Comparison of ENCODE assay signal across 8 cellular contexts in genomic region chr1:119870917-119871486, GRCh38. TPM values are rescaled to one million over a fixed set of nuclear protein-coding genes. Genes with fewer than 3 reads are reported as not detected.
A peak's percentile ranks its signal among the peaks of the same experiment; 100 is the strongest.
DNase-seq lines count a peak whose midpoint lies in the region; ATAC-seq and TF ChIP-seq lines count a peak whose summit lies in the region.

No MANE protein-coding gene starts in this region.

- POLR2A ChIA-PET in IMR-90 (lab: Charles Lee; ENCODE audit: unreplicated experiment) (no interaction called here), OCI-LY7 (lab: Charles Lee) (interaction anchor here (1.0 kb wide), 1 partner anchor 11 kb away, joined by 3 read pairs; no protein-coding TSS in a partner anchor)

- H3K36me3 Mint-ChIP-seq in activated T-cell treated with anti-CD3 and anti-CD28 coated beads, Interleukin-2, amount 50 U/mL, for 4 hours (ENCODE audit: insufficient read depth), result no peaks in the 10 kb centered on the region
- H3K36me3 Mint-ChIP-seq in neural crest cell (ENCODE audit: low read depth), result no peaks in the 10 kb centered on the region

- peak; percentile 90 for ATAC-seq in IMR-90 (ENCODE audit: low read depth)
- ATAC-seq in activated T-cell treated with anti-CD3 and anti-CD28 coated beads, Interleukin-2, amount 50 U/mL, for 4 hours, result peak in 1 of 2 donors; percentile 51
- ATAC-seq in GM21390 (IDR thresholded peaks at IDR 0.05; ENCODE audit: unreplicated experiment), result no peak

- no peak for TF ChIP-seq EP300 in stomach (IDR thresholded peaks at IDR 0.05)

- H3K9me2 ChIP-seq in OCI-LY7 (ENCODE audit: insufficient read depth, low read length), result no peaks in the 10 kb centered on the region

- no peak overlapping the region for H3K9ac ChIP-seq in IMR-90 (ENCODE audit: low read depth, low read length)

- peaks cover 3% of the 10 kb centered on the region; the same call in 1 of the 2 replicates for H3K9me1 ChIP-seq in IMR-90 (ENCODE audit: insufficient read depth, low read length)

- DNase-seq in DMS53 (lab: John Stamatoyannopoulos, UW), result peak; percentile 60
- peak; percentile 72 for DNase-seq in IMR-90
- peak; percentile 71 for DNase-seq in OCI-LY7 (ENCODE audit: low spot score)
- DNase-seq in activated T-cell treated with anti-CD3 and anti-CD28 coated beads, Interleukin-2, amount 50 U/mL, for 4 hours, result peak; percentile 53
- peak; percentile 87 for DNase-seq in fibroblast of peridontal ligament (ENCODE audit: extremely low read depth)
- DNase-seq in neural crest cell (ENCODE audit: low read depth, low spot score), result peak; percentile 98
- DNase-seq in stomach, result peak; percentile 75

- dilution Hi-C loops in IMR-90 (cut with HindIII; ENCODE audit: low sequenced_read_pairs, unreplicated experiment), result no loop called here

- peak; percentile 96 for TF ChIP-seq RAD21 in IMR-90 (IDR thresholded peaks at IDR 0.05; ENCODE audit: low read length)

- no peak overlapping the region; the same call in 1 of the 2 replicates for H3K23ac ChIP-seq in IMR-90 (ENCODE audit: low read depth, low read length)

- BruUV-seq in IMR-90 (replicated peaks; lab: Mats Ljungman, UMichigan) (no TSS peak), OCI-LY7 (replicated peaks; lab: Mats Ljungman, UMichigan) (no TSS peak)

- no peak overlapping the region for H3K4me3 ChIP-seq in IMR-90 (ENCODE audit: insufficient read depth, low read depth, low read length)
- no peak overlapping the region for H3K4me3 ChIP-seq in OCI-LY7 (ENCODE audit: low read depth, low read length, poor library complexity, severe bottlenecking)
- no peak overlapping the region for H3K4me3 ChIP-seq in stomach

- no peak overlapping the region for H3K4me3 Mint-ChIP-seq in activated T-cell treated with anti-CD3 and anti-CD28 coated beads, Interleukin-2, amount 50 U/mL, for 4 hours
- H3K4me3 Mint-ChIP-seq in neural crest cell, result no peak overlapping the region

- H2AFZ ChIP-seq in IMR-90 (replicated peaks; ENCODE audit: low read length, poor library complexity) (peak overlapping the region; percentile 82), OCI-LY7 (ENCODE audit: low read length) (peak overlapping the region; percentile 61; the same call in 1 of the 2 replicates)

- no peaks in the 10 kb centered on the region for H3K79me1 ChIP-seq in IMR-90 (ENCODE audit: low read depth in 1 of 2, low read length in 2 of 2)

- H3K14ac ChIP-seq in IMR-90 (replicated peaks; ENCODE audit: low read depth, low read length), result peak overlapping the region; percentile 70; the same call in 1 of the 2 replicates

- 32% methylated on average over 3 of the region's 16 CpGs; no CpG with 5 or more reads in 1 of the 2 experiments for WGBS in IMR-90 (ENCODE audit: extremely low coverage in 2 of 2, insufficient read length in 1 of 2), 2 experiments
- 40 to 47% (median 44%) methylated on average over 16 of the region's 16 CpGs for WGBS in stomach, 5 donors

- no peak overlapping the region for H2AK9ac ChIP-seq in IMR-90 (replicated peaks; ENCODE audit: low read depth, low read length, poor library complexity)

- H4K20me1 ChIP-seq in IMR-90 (ENCODE audit: insufficient read depth, low read length), result no peaks in the 10 kb centered on the region
- no peaks in the 10 kb centered on the region for H4K20me1 ChIP-seq in OCI-LY7 (ENCODE audit: insufficient read depth, low read length)

- H3K27me3 ChIP-seq in IMR-90 (ENCODE audit: control insufficient read depth, insufficient read depth, low read length) (no peaks in the 10 kb centered on the region), stomach (no peaks in the 10 kb centered on the region)

- no peaks in the 10 kb centered on the region for H3K4me1 Mint-ChIP-seq in activated T-cell treated with anti-CD3 and anti-CD28 coated beads, Interleukin-2, amount 50 U/mL, for 4 hours (ENCODE audit: low read depth)
- peaks cover 4% of the 10 kb centered on the region for H3K4me1 Mint-ChIP-seq in neural crest cell

- H3K27ac ChIP-seq in IMR-90 (ENCODE audit: insufficient read depth, low read length), result no peak overlapping the region
- H3K27ac ChIP-seq in OCI-LY7 (ENCODE audit: low read depth, low read length, poor library complexity, severe bottlenecking), result no peak overlapping the region
- no peak overlapping the region for H3K27ac ChIP-seq in stomach

- peaks cover 20% of the 10 kb centered on the region for H3K27me3 Mint-ChIP-seq in activated T-cell treated with anti-CD3 and anti-CD28 coated beads, Interleukin-2, amount 50 U/mL, for 4 hours (ENCODE audit: low read depth)
- peaks cover 7% of the 10 kb centered on the region for H3K27me3 Mint-ChIP-seq in neural crest cell (ENCODE audit: low read depth)

- peak overlapping the region; percentile 45; the same call in 1 of the 2 replicates for H2BK120ac ChIP-seq in IMR-90 (ENCODE audit: low read depth, low read length)

- H3K9me3 Mint-ChIP-seq in activated T-cell treated with anti-CD3 and anti-CD28 coated beads, Interleukin-2, amount 50 U/mL, for 4 hours, result no peaks in the 10 kb centered on the region
- H3K9me3 Mint-ChIP-seq in neural crest cell, result no peaks in the 10 kb centered on the region

- peak overlapping the region; percentile 12; the same call in 1 of the 2 replicates for H4K91ac ChIP-seq in IMR-90 (ENCODE audit: insufficient read depth, low read depth, low read length)

- H3K27ac Mint-ChIP-seq in neural crest cell (ENCODE audit: unreplicated experiment), result peak overlapping the region; percentile 87

- in situ Hi-C loops in IMR-90 (cut with MboI; ENCODE audit: low sequenced_read_pairs), result no loop called here

- TF ChIP-seq CTCF in IMR-90 (conservative IDR thresholded peaks at IDR 0.05; ENCODE audit: low read depth, low read length) (peak; percentile 94), OCI-LY7 (conservative IDR thresholded peaks at IDR 0.05; ENCODE audit: low read length) (peak; percentile 95), neural crest cell (conservative IDR thresholded peaks at IDR 0.05) (peak; percentile 89), stomach (IDR thresholded peaks at IDR 0.05) (peak in 5 of 7 experiments; percentile 42 to 85 (median 76))

- peak overlapping the region in 1 of 2 experiments; percentile 81; a peak in 2 of 4 replicates for H4K8ac ChIP-seq in IMR-90 (ENCODE audit: low read depth in 2 of 2, low read length in 2 of 2)

- H2BK15ac ChIP-seq in IMR-90 (ENCODE audit: low read depth, low read length), result no peak overlapping the region; the same call in 2 of the 3 replicates

- no peaks in the 10 kb centered on the region for H3K79me2 ChIP-seq in OCI-LY7 (ENCODE audit: insufficient read depth, low read depth, low read length)

- intact Hi-C loops in IMR-90 (cut with micrococcal nuclease) (loop anchor here (2.0 to 10.0 kb wide), 4 partner anchors 62 to 274 kb away; no protein-coding TSS in a partner anchor), OCI-LY7 (cut with micrococcal nuclease; ENCODE audit: unreplicated experiment) (loop anchor here (2.0 to 10.0 kb wide), 3 partner anchors 16 to 274 kb away; no protein-coding TSS in a partner anchor), stomach (cut with DNase I; ENCODE audit: low total_unique reads) (no loop called here)

- H3K4me2 ChIP-seq in IMR-90 (ENCODE audit: low read depth, low read length) (peak overlapping the region; percentile 24; the same call in 1 of the 2 replicates), OCI-LY7 (ENCODE audit: low read length) (peak overlapping the region; percentile 44; the same call in 1 of the 2 replicates)

- no peak overlapping the region for H3K56ac ChIP-seq in IMR-90 (ENCODE audit: extremely low read depth, insufficient read depth, low read length)

- H3K36me3 ChIP-seq in IMR-90 (ENCODE audit: control insufficient read depth, insufficient read depth, low read length) (no peaks in the 10 kb centered on the region), OCI-LY7 (ENCODE audit: insufficient read depth, low read length) (no peaks in the 10 kb centered on the region), stomach (no peaks in the 10 kb centered on the region)

- TF ChIP-seq POLR2A in IMR-90 (IDR thresholded peaks at IDR 0.05; ENCODE audit: low read depth, low read length) (0 out of 2 replicates have a peak, but pooled peaks have one; percentile 34), stomach (IDR thresholded peaks at IDR 0.05) (no peak)

- H3K4me1 ChIP-seq in IMR-90 (ENCODE audit: control insufficient read depth, insufficient read depth, low read length), result peaks cover 14% of the 10 kb centered on the region; the same call in 1 of the 2 replicates
- no peaks in the 10 kb centered on the region for H3K4me1 ChIP-seq in OCI-LY7 (ENCODE audit: insufficient read depth, low read length, poor library complexity, severe bottlenecking)
- peaks cover 0 to 26% (median 5%) of the 10 kb centered on the region in 4 donors for H3K4me1 ChIP-seq in stomach

- no peak overlapping the region for H2BK5ac ChIP-seq in IMR-90 (ENCODE audit: low read depth, low read length, poor library complexity, severe bottlenecking)

- peak overlapping the region; percentile 20 for H3K4ac ChIP-seq in IMR-90 (ENCODE audit: low read depth, low read length)

- H2AK5ac ChIP-seq in IMR-90 (ENCODE audit: low read depth, low read length), result no peak overlapping the region; the same call in 1 of the 2 replicates

- 0 out of 2 replicates have a peak overlapping the region, but pooled peaks have one; percentile 15 for H2BK20ac ChIP-seq in IMR-90 (ENCODE audit: low read depth, low read length)

- no peaks in the 10 kb centered on the region for H3K9me3 ChIP-seq in IMR-90 (ENCODE audit: control insufficient read depth, insufficient read depth, low read length)
- no peaks in the 10 kb centered on the region for H3K9me3 ChIP-seq in OCI-LY7 (ENCODE audit: low read length)
- no peaks in the 10 kb centered on the region for H3K9me3 ChIP-seq in stomach

- CTCF ChIA-PET in IMR-90 (lab: Yijun Ruan, JAX) (interaction anchor here (0.8 to 1.8 kb wide), 4 partner anchors 12 to 76 kb away, joined by 3 to 7 read pairs (median 4); no protein-coding TSS in a partner anchor), OCI-LY7 (lab: Charles Lee; ENCODE audit: unreplicated experiment) (no interaction called here)

- peak overlapping the region; percentile 81 for H4K5ac ChIP-seq in IMR-90 (ENCODE audit: low read depth, low read length)

- H3K18ac ChIP-seq in IMR-90 (ENCODE audit: low read depth, low read length), result peak overlapping the region; percentile 18; the same call in 1 of the 2 replicates

RNA-seq across cellular contexts. Expression of gene ADAM30, which starts 25.3 kb away (rescaled TPM):
- total RNA-seq in IMR-90 (2012; rRNA removed) (not detected in 2 replicates), OCI-LY7 (2022) (not detected in 2 replicates), neural crest cell (not detected in 2 replicates), stomach (not detected)
- polyA plus RNA-seq in IMR-90 (2012; rRNA removed) (not detected in 2 replicates), stomach (not detected)
- not detected in 2 replicates for polyA plus RNA-seq in IMR-90 (2012; cell fraction: cytosol; rRNA removed)
- polyA plus RNA-seq in IMR-90 (2012; cell fraction: nucleus; rRNA removed; ENCODE audit: low replicate concordance), result not detected in 2 replicates
- not detected in 2 replicates for total RNA-seq in OCI-LY7 (2014; rRNA removed; shearing (Covaris generic))
- not detected for total RNA-seq in activated T-cell treated with anti-CD3 and anti-CD28 coated beads, Interleukin-2, amount 50 U/mL, for 4 hours

RNA-seq across cellular contexts. Expression of gene REG4, which starts 59.7 kb away (rescaled TPM):
- total RNA-seq in IMR-90 (2012; rRNA removed), result not detected in 2 replicates
- polyA plus RNA-seq in IMR-90 (2012; rRNA removed), result not detected in 2 replicates
- polyA plus RNA-seq in IMR-90 (2012; cell fraction: cytosol; rRNA removed), result not detected in 2 replicates
- not detected in 2 replicates for polyA plus RNA-seq in IMR-90 (2012; cell fraction: nucleus; rRNA removed; ENCODE audit: low replicate concordance)
- total RNA-seq in OCI-LY7 (2014; rRNA removed; shearing (Covaris generic)), result not detected in 2 replicates
- total RNA-seq in OCI-LY7 (2022), result not detected in 2 replicates
- total RNA-seq in activated T-cell treated with anti-CD3 and anti-CD28 coated beads, Interleukin-2, amount 50 U/mL, for 4 hours, result 1 to 10 TPM in 2 of 3 donors, under 1 TPM in 1; 0.49 to 2.3 (median 1.2) TPM
- total RNA-seq in neural crest cell, result not detected in 2 replicates
- 1 to 10 TPM in 1 of 5 donors, under 1 TPM in 1, not detected in 3; 0.58 to 9.2 TPM for total RNA-seq in stomach
- 1 to 10 TPM in 1 of 3 donors, under 1 TPM in 1, not detected in 1; 0.18 to 6.3 TPM for polyA plus RNA-seq in stomach
